In the genomic region with DNA sequence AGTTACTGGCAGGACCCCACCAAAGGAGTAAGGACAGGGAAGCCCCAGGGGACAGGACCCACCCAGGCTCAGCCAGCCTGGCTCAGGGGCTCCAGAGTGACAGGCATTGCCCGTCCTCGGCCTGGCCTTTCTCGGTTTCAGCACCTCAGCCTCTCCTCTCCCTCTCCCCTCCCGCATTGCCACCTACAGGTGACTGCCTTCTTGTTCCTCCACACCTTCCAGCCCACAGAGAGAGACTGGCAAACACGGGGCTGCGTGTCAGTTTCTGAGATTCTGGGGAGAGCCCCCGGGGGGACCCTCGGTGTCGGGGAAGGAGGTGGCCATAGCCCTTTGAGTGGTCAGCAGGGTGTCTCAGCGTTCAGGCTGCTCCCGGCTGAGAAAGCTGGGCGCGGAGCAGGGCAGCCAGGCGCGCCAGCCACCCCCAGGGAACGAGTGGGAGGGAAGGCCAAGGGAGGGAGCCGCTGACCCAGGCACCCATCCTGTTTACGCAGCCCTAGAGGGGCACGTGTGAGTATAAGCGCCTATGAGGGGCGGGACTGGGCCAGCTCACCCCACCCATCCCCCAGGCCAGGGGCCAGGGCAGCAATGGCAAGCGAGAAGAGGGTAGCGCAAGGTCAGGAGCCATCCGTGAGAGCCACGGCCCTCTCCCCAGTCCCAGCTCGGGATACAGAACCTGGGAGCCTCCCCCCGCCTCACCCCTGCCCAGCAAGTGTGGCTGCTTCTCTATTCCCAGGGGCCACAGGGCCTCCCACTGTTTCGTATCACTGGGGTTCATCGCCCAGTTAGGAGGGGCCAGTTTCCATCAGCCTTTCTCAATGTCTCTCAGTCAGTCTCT, we compare ENCODE assay signal across 12 cellular contexts. TPM values are rescaled to one million over a fixed set of nuclear protein-coding genes. Genes with fewer than 3 reads are reported as not detected.
DNase-seq lines count a peak whose midpoint lies in the region; ATAC-seq, FAIRE-seq and TF ChIP-seq lines count a peak whose summit lies in the region.
"Had no signal": no experiment of that assay in that cellular context is flagged by ENCODE, and none has a peak within 500 bp of the region (broad histone marks: within the 10 kb centered on the region; RNA-seq: fewer than 3 reads in every experiment).

No MANE protein-coding gene starts in this region.

- no peak for FAIRE-seq in H1 (lab: Jason Lieb, UNC)

- H3K23me2 ChIP-seq in H1 (ENCODE audit: low read depth, low read length) = peaks cover 10% of the 10 kb centered on the region; the same call in 1 of the 2 replicates

- H3K79me1 ChIP-seq in H1 (ENCODE audit: low read depth, low read length) (no peaks in the 10 kb centered on the region; the same call in 1 of the 2 replicates), trophoblast cell (ENCODE audit: low read length) (peaks cover 7% of the 10 kb centered on the region)

- no peak for TF ChIP-seq RAD21 in H1 (IDR thresholded peaks at IDR 0.05 in 1 of 2, conservative IDR thresholded peaks at IDR 0.05 in 1 of 2; ENCODE audit: low read depth in 2 of 2, low read length in 2 of 2)

- ATAC-seq in GM18870 (IDR thresholded peaks at IDR 0.05; ENCODE audit: unreplicated experiment) (no peak), HG03432 (IDR thresholded peaks at IDR 0.05; ENCODE audit: unreplicated experiment) (no peak)
- ATAC-seq: naive thymus-derived CD4-positive, alpha-beta T cell had no signal

- H4K8ac ChIP-seq in H1 (ENCODE audit: extremely low read depth, insufficient read depth, low read length) = no peak overlapping the region; the same call in 1 of the 2 replicates
- no peak overlapping the region for H4K8ac ChIP-seq in trophoblast cell (ENCODE audit: low read depth, low read length)

- H2BK20ac ChIP-seq in H1 (ENCODE audit: low read length) = no peak overlapping the region

- H3K9me3 ChIP-seq in HUES6 (ENCODE audit: control insufficient read depth, insufficient read depth, low read depth, low read length) (no peaks in the 10 kb centered on the region), H1 (ENCODE audit: insufficient read depth in 2 of 2, low read depth in 1 of 2, low read length in 1 of 2) (no peaks in the 10 kb centered on the region), trophoblast cell (ENCODE audit: insufficient read depth, low read depth, low read length) (peaks cover 2% of the 10 kb centered on the region)

- DNase-seq in BJ (ENCODE audit: low read depth) (no peak), H1 (ENCODE audit: low read depth in 1 of 2, low spot score in 2 of 2) (peak in 1 of 2 experiments; percentile 68), left kidney (ENCODE audit: low read depth, low spot score) (peak; percentile 63), NCI-H1092 treated with DMSO at 0.1 percent for 48 hours (lab: John Stamatoyannopoulos, UW) (no peak), trophoblast cell (no peak)
- DNase-seq: central memory CD4-positive, alpha-beta T cell; naive thymus-derived CD4-positive, alpha-beta T cell; NCI-H1105 had no signal

- H2BK120ac ChIP-seq in H1 (replicated peaks; ENCODE audit: low read depth, low read length) (no peak overlapping the region), trophoblast cell (ENCODE audit: insufficient read depth, low read length, poor library complexity) (no peak overlapping the region)

- TF ChIP-seq EP300 in H1 (IDR thresholded peaks at IDR 0.05; ENCODE audit: borderline replicate concordance in 1 of 2, low read depth in 2 of 2, low read length in 2 of 2) = no peak

- no peak overlapping the region for H4K5ac ChIP-seq in H1 (ENCODE audit: insufficient read length, low read depth, low read length)

- no peak for TF ChIP-seq POLR2A in H1 (IDR thresholded peaks at IDR 0.05; ENCODE audit: control extremely low read depth in 1 of 2, low read depth in 2 of 2, low read length in 2 of 2)

- H3K23ac ChIP-seq in H1 (ENCODE audit: insufficient read length) (no peak overlapping the region), trophoblast cell (ENCODE audit: low read length) (no peak overlapping the region)

- 29% methylated on average over 29 of the region's 29 CpGs; no CpG with 5 or more reads in 1 of the 2 experiments for WGBS in H1 (ENCODE audit: extremely low coverage in 1 of 2, insufficient coverage in 1 of 2, insufficient read length in 1 of 2, insufficient replicate concordance in 2 of 2, low coverage in 1 of 2, low lambda C conversion rate in 2 of 2, missing lambda C conversion rate in 1 of 2), 2 experiments
- no CpG with 5 or more reads among the region's 29 CpGs for WGBS in trophoblast cell (ENCODE audit: extremely low coverage, insufficient coverage, insufficient read length)

- H3K18ac ChIP-seq in H1 (ENCODE audit: extremely low read depth, low read length) (peak overlapping the region; percentile 71), trophoblast cell (ENCODE audit: low read length) (no peak overlapping the region)

- TF ChIP-seq CTCF in BJ (IDR thresholded peaks at IDR 0.05; ENCODE audit: insufficient read depth, low read depth, low read length) = 0 out of 2 replicates have a peak, but pooled peaks have one; percentile 16
- peak; percentile 15 to 43 (median 32); a peak in 3 of 4 replicates for TF ChIP-seq CTCF in H1 (IDR thresholded peaks at IDR 0.05; ENCODE audit: control extremely low read depth in 1 of 3, insufficient read depth in 1 of 3, low read depth in 1 of 3, low read length in 3 of 3)

- H3K56ac ChIP-seq in H1 (replicated peaks; ENCODE audit: insufficient read length, low read depth, low read length) = no peak overlapping the region

- H4K12ac ChIP-seq in trophoblast cell (ENCODE audit: low read depth, low read length) = no peak overlapping the region

- H3K27ac ChIP-seq in HUES6 (ENCODE audit: low read depth, low read length) (no peak overlapping the region), H1 (ENCODE audit: low read depth, low read length) (no peak overlapping the region), trophoblast cell (ENCODE audit: low read depth, low read length) (no peak overlapping the region)

- POLR2A ChIA-PET in BJ (lab: Charles Lee) (interaction anchor here (0.5 kb wide), 1 partner anchor 23 kb away, joined by 4 read pairs; no protein-coding TSS in a partner anchor), H1 (lab: Charles Lee; ENCODE audit: partially characterized antibody) (interaction anchor here (1.1 to 2.1 kb wide), 7 partner anchors 9 to 99 kb away, joined by 3 to 8 read pairs (median 5); a partner anchor contains a TSS)

- no peak overlapping the region for H3K14ac ChIP-seq in H1 (ENCODE audit: insufficient read length)
- H3K14ac ChIP-seq in trophoblast cell (ENCODE audit: low read length) = no peak overlapping the region

- H4K20me1 ChIP-seq in H1 (replicated peaks in 1 of 2; ENCODE audit: control insufficient read depth in 1 of 2, insufficient read depth in 2 of 2, low read length in 2 of 2) = no peaks in the 10 kb centered on the region

- H2BK12ac ChIP-seq in H1 (ENCODE audit: low read depth, low read length) (peak overlapping the region; percentile 75; the same call in 1 of the 2 replicates), trophoblast cell (ENCODE audit: low read length) (no peak overlapping the region)

- CTCF ChIA-PET in BJ (lab: Yijun Ruan, JAX) = interaction anchor here (0.7 to 2.5 kb wide), 9 partner anchors 9 to 173 kb away, joined by 3 to 12 read pairs (median 5); no protein-coding TSS in a partner anchor
- CTCF ChIA-PET in H1 (lab: Charles Lee; ENCODE audit: partially characterized antibody) = interaction anchor here (0.6 to 2.0 kb wide), 13 partner anchors 8 to 198 kb away, joined by 3 to 10 read pairs (median 5); no protein-coding TSS in a partner anchor

- H3K9ac ChIP-seq in HUES6 (ENCODE audit: low read length) (no peak overlapping the region), H1 (replicated peaks in 1 of 4; ENCODE audit: extremely low read depth in 1 of 4, low read depth in 3 of 4, low read length in 3 of 4) (no peak overlapping the region), trophoblast cell (ENCODE audit: low read length) (no peak overlapping the region)

- H4K91ac ChIP-seq in H1 (replicated peaks; ENCODE audit: insufficient read length, low read length) = no peak overlapping the region
- no peak overlapping the region for H4K91ac ChIP-seq in trophoblast cell (ENCODE audit: low read depth, low read length)

- no peak overlapping the region for H3K4ac ChIP-seq in H1 (replicated peaks; ENCODE audit: insufficient read length, low read depth, low read length)
- no peak overlapping the region for H3K4ac ChIP-seq in trophoblast cell (ENCODE audit: low read depth, low read length)

- H3K36me3 ChIP-seq in BJ (ENCODE audit: control insufficient read depth, insufficient read depth, low read length) (no peaks in the 10 kb centered on the region), HUES6 (ENCODE audit: control insufficient read depth, insufficient read depth, low read length) (no peaks in the 10 kb centered on the region), H1 (ENCODE audit: control insufficient read depth in 2 of 4, insufficient read depth in 4 of 4, low read length in 3 of 4) (no peaks in the 10 kb centered on the region), trophoblast cell (ENCODE audit: control insufficient read depth in 1 of 2, insufficient read depth in 2 of 2, low read length in 2 of 2) (no peaks in the 10 kb centered on the region)

- H3K4me2 ChIP-seq in H1 (ENCODE audit: insufficient read depth in 1 of 2, low read depth in 2 of 2, low read length in 2 of 2) (peak overlapping the region; percentile 64 to 75), trophoblast cell (ENCODE audit: low read length) (no peak overlapping the region)

- H3K4me3 ChIP-seq in BJ (ENCODE audit: low read depth, low read length) (no peak overlapping the region), HUES6 (ENCODE audit: low read depth, low read length) (peak overlapping the region; percentile 55), H1 (ENCODE audit: extremely low read depth in 1 of 4, insufficient read depth in 2 of 4, low read depth in 3 of 4, low read length in 4 of 4) (peak overlapping the region; percentile 8 to 57 (median 37); a peak in 7 of 8 replicates), trophoblast cell (ENCODE audit: low read depth, low read length) (no peak overlapping the region)

- H3K27me3 ChIP-seq in BJ (ENCODE audit: control insufficient read depth, insufficient read depth, low read length) (peaks cover 13% of the 10 kb centered on the region), HUES6 (ENCODE audit: control insufficient read depth, insufficient read depth, low read length) (peaks cover 20% of the 10 kb centered on the region; the same call in 1 of the 2 replicates), H1 (replicated peaks in 1 of 4; ENCODE audit: control insufficient read depth in 3 of 4, extremely low read depth in 1 of 4, insufficient read depth in 3 of 4, low read length in 3 of 4) (peaks cover 0 to 11% (median 6%) of the 10 kb centered on the region in 4 experiments; a peak in 3 of 7 replicates), trophoblast cell (ENCODE audit: insufficient read depth, low read length) (no peaks in the 10 kb centered on the region)

- H3K79me2 ChIP-seq in H1 (ENCODE audit: control insufficient read depth in 1 of 2, insufficient read depth in 2 of 2, low read length in 2 of 2) (peaks cover 0 to 6% of the 10 kb centered on the region in 2 experiments; a peak in 2 of 4 replicates), trophoblast cell (ENCODE audit: control insufficient read depth, insufficient read depth, low read length, poor library complexity) (peaks cover 4% of the 10 kb centered on the region)

- peak overlapping the region; percentile 4; the same call in 1 of the 2 replicates for H2BK15ac ChIP-seq in H1 (ENCODE audit: low read length)

- H2AFZ ChIP-seq in H1 (ENCODE audit: low read length) (peak overlapping the region; percentile 86), trophoblast cell (ENCODE audit: insufficient read depth, low read length, poor library complexity) (no peak overlapping the region)

- H2BK5ac ChIP-seq in H1 (ENCODE audit: low read depth, low read length) (peak overlapping the region; percentile 60; the same call in 1 of the 2 replicates), trophoblast cell (ENCODE audit: low read depth, low read length, poor library complexity) (no peak overlapping the region)

- H3K4me1 ChIP-seq in HUES6 (ENCODE audit: control insufficient read depth, insufficient read depth, low read length) = peaks cover 24% of the 10 kb centered on the region
- H3K4me1 ChIP-seq in H1 (replicated peaks in 1 of 4; ENCODE audit: control insufficient read depth in 3 of 4, insufficient read depth in 4 of 4, low read length in 3 of 4) = peaks cover 0 to 22% (median 19%) of the 10 kb centered on the region in 4 experiments; a peak in 6 of 7 replicates
- peaks cover 3 to 5% of the 10 kb centered on the region in 2 experiments for H3K4me1 ChIP-seq in trophoblast cell (ENCODE audit: control insufficient read depth in 1 of 2, insufficient read depth in 2 of 2, low read length in 2 of 2)

- H2AK5ac ChIP-seq in H1 (ENCODE audit: low read depth, low read length) (no peak overlapping the region), trophoblast cell (ENCODE audit: low read length) (no peak overlapping the region)

RNA-seq across cellular contexts. Expression of a gene that starts 0.7 kb away (rescaled TPM):
- 1.0 and 1.5 TPM in 2 replicates for polyA plus RNA-seq in BJ (2011; rRNA removed)
- not detected in 2 replicates for polyA minus RNA-seq in BJ (2011; rRNA and poly(A)+ RNA removed)
- 286 and 290 TPM in 2 replicates for total RNA-seq in H1 (2021; fragmentation: NEBNext Ultra II Directional; extraction: Animal tissue kit (Norgen Biotek cat#: 25700))
- 330 and 379 TPM in 2 replicates for polyA plus RNA-seq in H1 (2011; rRNA removed)
- 305 TPM for polyA plus RNA-seq in H1 (2011; cell fraction: cytosol; rRNA removed)
- polyA plus RNA-seq in H1 (2011; cell fraction: nucleus; rRNA removed) = 394 TPM
- 348 to 373 TPM (median 354 TPM) in 4 replicates for polyA plus RNA-seq in H1 (2012, experiment 1 of 2)
- 1,001 TPM for polyA plus RNA-seq in H1 (2012, experiment 2 of 2)
- 537 TPM for polyA plus RNA-seq in H1 (2013, experiment 1 of 2)
- polyA plus RNA-seq in H1 (2013, experiment 2 of 2) = 545 TPM
- 79.4 and 88.8 TPM in 2 replicates for polyA minus RNA-seq in H1 (2011; rRNA and poly(A)+ RNA removed)
- polyA minus RNA-seq in H1 (2011; cell fraction: cytosol; rRNA and poly(A)+ RNA removed) = 91.4 TPM
- 108 TPM for polyA minus RNA-seq in H1 (2011; cell fraction: nucleus; rRNA and poly(A)+ RNA removed)
- polyA plus RNA-seq in trophoblast cell (2013) = 153 and 164 TPM in 2 replicates
- polyA plus RNA-seq: CD14-positive monocyte; naive thymus-derived CD4-positive, alpha-beta T cell had no signal

RNA-seq across cellular contexts. Expression of a gene that starts 13.9 kb away (rescaled TPM):
- polyA plus RNA-seq in BJ (2011; rRNA removed) = 0.70 and 1.6 TPM in 2 replicates
- not detected in 2 replicates for polyA minus RNA-seq in BJ (2011; rRNA and poly(A)+ RNA removed)
- not detected in 2 replicates for total RNA-seq in H1 (2021; fragmentation: NEBNext Ultra II Directional; extraction: Animal tissue kit (Norgen Biotek cat#: 25700))
- not detected in 2 replicates for polyA plus RNA-seq in H1 (2011; rRNA removed)
- polyA plus RNA-seq in H1 (2011; cell fraction: cytosol; rRNA removed) = not detected
- polyA plus RNA-seq in H1 (2011; cell fraction: nucleus; rRNA removed) = not detected
- polyA plus RNA-seq in H1 (2012, experiment 1 of 2) = 0.28 TPM in 1 of 4 replicates, not detected in the others
- 0.16 TPM for polyA plus RNA-seq in H1 (2012, experiment 2 of 2)
- not detected for polyA plus RNA-seq in H1 (2013, experiment 1 of 2)
- not detected for polyA plus RNA-seq in H1 (2013, experiment 2 of 2)
- polyA minus RNA-seq in H1 (2011; rRNA and poly(A)+ RNA removed) = not detected in 2 replicates
- polyA minus RNA-seq in H1 (2011; cell fraction: cytosol; rRNA and poly(A)+ RNA removed) = not detected
- not detected for polyA minus RNA-seq in H1 (2011; cell fraction: nucleus; rRNA and poly(A)+ RNA removed)
- 7.9 TPM in 2 replicates for polyA plus RNA-seq in trophoblast cell (2013)
- total RNA-seq: naive thymus-derived CD4-positive, alpha-beta T cell had no signal
- polyA plus RNA-seq: CD14-positive monocyte; naive thymus-derived CD4-positive, alpha-beta T cell had no signal

RNA-seq across cellular contexts. Expression of a gene that starts 19.1 kb away (rescaled TPM):
- polyA plus RNA-seq in BJ (2011; rRNA removed) (not detected in 2 replicates), H1 (2011; rRNA removed) (0.26 and 0.47 TPM in 2 replicates)
- not detected in 2 replicates for polyA minus RNA-seq in BJ (2011; rRNA and poly(A)+ RNA removed)
- total RNA-seq in H1 (2021; fragmentation: NEBNext Ultra II Directional; extraction: Animal tissue kit (Norgen Biotek cat#: 25700)) = not detected in 2 replicates
- 0.44 TPM for polyA plus RNA-seq in H1 (2011; cell fraction: cytosol; rRNA removed)
- polyA plus RNA-seq in H1 (2011; cell fraction: nucleus; rRNA removed) = 0.44 TPM
- 0.12 to 0.39 TPM (median 0.20 TPM) in 3 of 4 replicates, not detected in the other for polyA plus RNA-seq in H1 (2012, experiment 1 of 2)
- 0.14 TPM for polyA plus RNA-seq in H1 (2012, experiment 2 of 2)
- 0.06 TPM for polyA plus RNA-seq in H1 (2013, experiment 1 of 2)
- not detected for polyA plus RNA-seq in H1 (2013, experiment 2 of 2)
- polyA minus RNA-seq in H1 (2011; rRNA and poly(A)+ RNA removed) = 0.15 TPM in 1 of 2 replicates, not detected in the other
- not detected for polyA minus RNA-seq in H1 (2011; cell fraction: cytosol; rRNA and poly(A)+ RNA removed)
- not detected for polyA minus RNA-seq in H1 (2011; cell fraction: nucleus; rRNA and poly(A)+ RNA removed)
- not detected in 2 replicates for polyA plus RNA-seq in trophoblast cell (2013)
- total RNA-seq: naive thymus-derived CD4-positive, alpha-beta T cell had no signal
- polyA plus RNA-seq: CD14-positive monocyte; naive thymus-derived CD4-positive, alpha-beta T cell had no signal

RNA-seq across cellular contexts. Expression of a gene that starts 23.9 kb away (rescaled TPM):
- polyA plus RNA-seq in BJ (2011; rRNA removed) (not detected in 2 replicates), H1 (2011; rRNA removed) (0.88 and 1.1 TPM in 2 replicates)
- polyA minus RNA-seq in BJ (2011; rRNA and poly(A)+ RNA removed) = not detected in 2 replicates
- 0.69 and 1.0 TPM in 2 replicates for total RNA-seq in H1 (2021; fragmentation: NEBNext Ultra II Directional; extraction: Animal tissue kit (Norgen Biotek cat#: 25700))
- polyA plus RNA-seq in H1 (2011; cell fraction: cytosol; rRNA removed) = 0.98 TPM
- 3.1 TPM for polyA plus RNA-seq in H1 (2011; cell fraction: nucleus; rRNA removed)
- 2.0 to 3.7 TPM (median 2.1 TPM) in 4 replicates for polyA plus RNA-seq in H1 (2012, experiment 1 of 2)
- polyA plus RNA-seq in H1 (2012, experiment 2 of 2) = not detected
- polyA plus RNA-seq in H1 (2013, experiment 1 of 2) = 2.6 TPM
- polyA plus RNA-seq in H1 (2013, experiment 2 of 2) = 3.4 TPM
- 1.1 TPM in 1 of 2 replicates, not detected in the other for polyA minus RNA-seq in H1 (2011; rRNA and poly(A)+ RNA removed)
- not detected for polyA minus RNA-seq in H1 (2011; cell fraction: cytosol; rRNA and poly(A)+ RNA removed)
- polyA minus RNA-seq in H1 (2011; cell fraction: nucleus; rRNA and poly(A)+ RNA removed) = not detected
- polyA plus RNA-seq in trophoblast cell (2013) = 1.4 TPM in 2 replicates
- total RNA-seq: naive thymus-derived CD4-positive, alpha-beta T cell had no signal
- polyA plus RNA-seq: CD14-positive monocyte; naive thymus-derived CD4-positive, alpha-beta T cell had no signal

RNA-seq across cellular contexts. Expression of a gene that starts 31.2 kb away (rescaled TPM):
- polyA plus RNA-seq in BJ (2011; rRNA removed) = 167 and 200 TPM in 2 replicates
- 86.0 and 158 TPM in 2 replicates for polyA minus RNA-seq in BJ (2011; rRNA and poly(A)+ RNA removed)
- 157 and 159 TPM in 2 replicates for total RNA-seq in H1 (2021; fragmentation: NEBNext Ultra II Directional; extraction: Animal tissue kit (Norgen Biotek cat#: 25700))
- polyA plus RNA-seq in H1 (2011; rRNA removed) = 372 and 418 TPM in 2 replicates
- polyA plus RNA-seq in H1 (2011; cell fraction: cytosol; rRNA removed) = 257 TPM
- polyA plus RNA-seq in H1 (2011; cell fraction: nucleus; rRNA removed) = 316 TPM
- 210 to 273 TPM (median 258 TPM) in 4 replicates for polyA plus RNA-seq in H1 (2012, experiment 1 of 2)
- polyA plus RNA-seq in H1 (2012, experiment 2 of 2) = 369 TPM
- polyA plus RNA-seq in H1 (2013, experiment 1 of 2) = 172 TPM
- polyA plus RNA-seq in H1 (2013, experiment 2 of 2) = 215 TPM
- polyA minus RNA-seq in H1 (2011; rRNA and poly(A)+ RNA removed) = 274 and 284 TPM in 2 replicates
- 109 TPM for polyA minus RNA-seq in H1 (2011; cell fraction: cytosol; rRNA and poly(A)+ RNA removed)
- 72.1 TPM for polyA minus RNA-seq in H1 (2011; cell fraction: nucleus; rRNA and poly(A)+ RNA removed)
- 74.2 and 81.6 TPM in 2 replicates for polyA plus RNA-seq in trophoblast cell (2013)

Comparison
In these comparisons a context has a peak if more than half of its experiments do, and no peak if none do; other contexts are left out.
1. H3K4me3 ChIP-seq: peak in HUES6 (single experiment) and H1 (4 of 4); none in BJ (single experiment) and trophoblast cell (single experiment).
2. RNA of a gene that starts 0.7 kb away (polyA plus RNA-seq): 305 to 1,001 TPM in H1; 1.0 to 1.5 TPM in BJ; every median in the first group is over 100 times any median in the second.